Comparison of ENCODE assay signal across 8 cellular contexts in genomic region chr11:117095301-117096139, GRCh38. TPM values are rescaled to one million over a fixed set of nuclear protein-coding genes. Genes with fewer than 3 reads are reported as not detected.
DNase-seq lines count a peak whose midpoint lies in the region; ATAC-seq and TF ChIP-seq lines count a peak whose summit lies in the region.

No MANE protein-coding gene starts in this region.

- DNase-seq in cardiac muscle cell (ENCODE audit: low read depth in 1 of 2, low spot score in 1 of 2): peak in 1 of 2 donors; percentile 72
- no peak for DNase-seq in Right ventricle myocardium inferior (ENCODE audit: missing footprints)
- no peak for DNase-seq in activated CD4-positive, alpha-beta memory T cell treated with anti-CD3 and anti-CD28 coated beads, Interleukin-2, amount 10 ng/mL, durations not matched to agents 7 days and 5 days
- DNase-seq in immature natural killer cell: peak in 2 of 3 donors; percentile 41 to 42
- no peak for DNase-seq in RWPE1 (ENCODE audit: low spot score)

- H3K27me3 Mint-ChIP-seq in activated CD4-positive, alpha-beta memory T cell treated with anti-CD3 and anti-CD28 coated beads, Interleukin-2, amount 10 ng/mL, durations not matched to agents 7 days and 5 days: no peaks in the 10 kb centered on the region
- peaks cover 19 to 23% (median 21%) of the 10 kb centered on the region in 3 donors for H3K27me3 Mint-ChIP-seq in immature natural killer cell (ENCODE audit: low read depth in 3 of 3)

- POLR2A ChIA-PET in activated CD4-positive, alpha-beta memory T cell treated with anti-CD3 and anti-CD28 coated beads, Interleukin-2, amount 10 ng/mL, durations not matched to agents 7 days and 5 days (lab: Charles Lee): interaction anchor here (1.0 to 6.3 kb wide), 9 partner anchors 10 to 308 kb away, joined by 3 to 58 read pairs (median 9); partner anchors contain the start of gene ZPR1
- POLR2A ChIA-PET in RWPE1 (lab: Yijun Ruan, JAX; ENCODE audit: low non-redundant PET): no interaction called here

- intact Hi-C loops in Right ventricle myocardium inferior (cut with DNase I): loop anchor here (5.0 kb wide), 3 partner anchors 138 to 232 kb away; partner anchors contain the start of gene CEP164

- H3K9me3 ChIP-seq in cardiac muscle cell (ENCODE audit: low read depth): no peaks in the 10 kb centered on the region

- H3K27me3 ChIP-seq in cardiac muscle cell: no peaks in the 10 kb centered on the region

- H3K4me1 Mint-ChIP-seq in activated CD4-positive, alpha-beta memory T cell treated with anti-CD3 and anti-CD28 coated beads, Interleukin-2, amount 10 ng/mL, durations not matched to agents 7 days and 5 days: peaks cover 77% of the 10 kb centered on the region
- H3K4me1 Mint-ChIP-seq in immature natural killer cell: peaks cover 76 to 86% of the 10 kb centered on the region in 2 donors

- peak overlapping the region; percentile 98 for H3K4me3 ChIP-seq in cardiac muscle cell

- peak overlapping the region; percentile 90 for H3K4me3 Mint-ChIP-seq in activated CD4-positive, alpha-beta memory T cell treated with anti-CD3 and anti-CD28 coated beads, Interleukin-2, amount 10 ng/mL, durations not matched to agents 7 days and 5 days
- H3K4me3 Mint-ChIP-seq in immature natural killer cell: peak overlapping the region; percentile 89 to 96 (median 91)

- peak overlapping the region; percentile 97 for H3K27ac ChIP-seq in cardiac muscle cell
- peak overlapping the region; percentile 95 for H3K27ac ChIP-seq in temporal lobe (ENCODE audit: low read depth, low read length)
- no peak overlapping the region for H3K27ac ChIP-seq in RWPE1

- TF ChIP-seq CTCF in cardiac muscle cell (IDR thresholded peaks at IDR 0.05; ENCODE audit: low read depth, low read length) (no peak), RWPE1 (conservative IDR thresholded peaks at IDR 0.05; ENCODE audit: low read depth) (no peak)

- H3K9me3 Mint-ChIP-seq in activated CD4-positive, alpha-beta memory T cell treated with anti-CD3 and anti-CD28 coated beads, Interleukin-2, amount 10 ng/mL, durations not matched to agents 7 days and 5 days: peaks cover 4% of the 10 kb centered on the region
- H3K9me3 Mint-ChIP-seq in immature natural killer cell: no peaks in the 10 kb centered on the region

- CTCF ChIA-PET in activated CD4-positive, alpha-beta memory T cell treated with anti-CD3 and anti-CD28 coated beads, Interleukin-2, amount 10 ng/mL, durations not matched to agents 7 days and 5 days (lab: Charles Lee): interaction anchor here (0.6 to 2.4 kb wide), 6 partner anchors 12 to 260 kb away, joined by 3 to 8 read pairs (median 6); no protein-coding TSS in a partner anchor
- CTCF ChIA-PET in RWPE1 (lab: Yijun Ruan, JAX): interaction anchor here (0.5 kb wide), 1 partner anchor 308 kb away, joined by 3 read pairs; no protein-coding TSS in a partner anchor

- peak overlapping the region; percentile 77 for H3K27ac Mint-ChIP-seq in activated CD4-positive, alpha-beta memory T cell treated with anti-CD3 and anti-CD28 coated beads, Interleukin-2, amount 10 ng/mL, durations not matched to agents 7 days and 5 days
- H3K27ac Mint-ChIP-seq in immature natural killer cell: peak overlapping the region; percentile 93 to 100 (median 96)

- H3K4me1 ChIP-seq in cardiac muscle cell (ENCODE audit: low read depth): peaks cover 27% of the 10 kb centered on the region

- peaks cover 22% of the 10 kb centered on the region for H3K36me3 Mint-ChIP-seq in activated CD4-positive, alpha-beta memory T cell treated with anti-CD3 and anti-CD28 coated beads, Interleukin-2, amount 10 ng/mL, durations not matched to agents 7 days and 5 days (ENCODE audit: low read depth)
- peaks cover 5 to 6% (median 5%) of the 10 kb centered on the region in 3 donors for H3K36me3 Mint-ChIP-seq in immature natural killer cell

- ATAC-seq in Right ventricle myocardium inferior: no peak
- ATAC-seq in GM21619 (IDR thresholded peaks at IDR 0.05; ENCODE audit: unreplicated experiment): no peak
- no peak for ATAC-seq in GM19452 (IDR thresholded peaks at IDR 0.05; ENCODE audit: unreplicated experiment)

- H3K36me3 ChIP-seq in cardiac muscle cell: no peaks in the 10 kb centered on the region

RNA-seq across cellular contexts. Expression of gene SIK3, which starts 2.7 kb away (rescaled TPM):
- 27.4 and 58.5 TPM in 2 replicates for total RNA-seq in cardiac muscle cell
- polyA plus RNA-seq in cardiac muscle cell: 29.1 and 39.7 TPM in 2 replicates
- total RNA-seq in Right ventricle myocardium inferior: 28.7 TPM
- 10 to 100 TPM; 36.4 to 43.0 TPM for total RNA-seq in activated CD4-positive, alpha-beta memory T cell treated with anti-CD3 and anti-CD28 coated beads, Interleukin-2, amount 10 ng/mL, durations not matched to agents 7 days and 5 days
- 10 to 100 TPM in 2 of 3 donors, 1 to 10 TPM in 1; 3.7 to 26.2 (median 16.5) TPM for polyA plus RNA-seq in immature natural killer cell
- 21.6 TPM for total RNA-seq in temporal lobe

RNA-seq across cellular contexts. Expression of gene PAFAH1B2, which starts 48.6 kb away (rescaled TPM):
- total RNA-seq in cardiac muscle cell (58.7 and 71.8 TPM in 2 replicates), Right ventricle myocardium inferior (52.3 TPM), temporal lobe (142 TPM)
- polyA plus RNA-seq in cardiac muscle cell (25.6 and 25.8 TPM in 2 replicates), immature natural killer cell (10 to 100 TPM; 16.0 to 23.7 (median 17.5) TPM)
- total RNA-seq in activated CD4-positive, alpha-beta memory T cell treated with anti-CD3 and anti-CD28 coated beads, Interleukin-2, amount 10 ng/mL, durations not matched to agents 7 days and 5 days: 10 to 100 TPM; 60.1 to 62.8 TPM

Comparison
In these comparisons a context has a peak if more than half of its experiments do, and no peak if none do; other contexts are left out.
1. DNase-seq: peak in immature natural killer cell (2 of 3); none in Right ventricle myocardium inferior (single experiment), activated CD4-positive, alpha-beta memory T cell treated with anti-CD3 and anti-CD28 coated beads, Interleukin-2, amount 10 ng/mL, durations not matched to agents 7 days and 5 days (single experiment) and RWPE1 (single experiment).